ENCODE assay signal across 3 cellular contexts in the genomic region with DNA sequence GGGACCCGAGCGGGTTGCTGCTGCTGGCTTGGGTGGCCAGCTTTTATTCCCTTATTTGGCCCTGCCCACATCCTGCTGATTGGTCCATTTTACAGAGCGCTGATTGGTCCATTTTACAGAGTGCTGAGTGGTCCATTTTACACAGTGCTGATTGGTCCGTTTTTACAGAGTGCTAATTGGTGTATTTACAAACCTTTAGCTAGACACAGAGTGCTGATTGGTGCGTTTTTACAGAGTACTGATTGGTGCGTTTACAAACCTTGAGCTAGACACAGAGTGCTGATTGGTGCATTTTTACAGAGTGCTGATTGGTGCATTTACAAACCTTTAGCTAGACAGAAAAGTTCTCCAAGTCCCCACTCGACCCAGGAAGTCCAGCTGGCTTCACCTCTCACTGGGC. TPM values are rescaled to one million over a fixed set of nuclear protein-coding genes. Genes with fewer than 3 reads are reported as not detected.
"Had no signal": no experiment of that assay in that cellular context is flagged by ENCODE, and none has a peak within 500 bp of the region (broad histone marks: within the 10 kb centered on the region; RNA-seq: fewer than 3 reads in every experiment).

No MANE protein-coding gene starts in this region.

RNA-seq across cellular contexts. Expression of gene RGS9BP, which starts 24.5 kb away (rescaled TPM):
- total RNA-seq: ascending aorta; T-helper 1 cell treated with Interleukin-12 subunit alpha and Interleukin-12 subunit beta and Interleukin-4 antibody, amounts not matched to agents 30 ng/mL and 1 ng/mL, for 36 hours had no signal
- polyA plus RNA-seq: cardiac muscle cell had no signal
